In genomic region chr11:1920909-1921575, GRCh38 we compare ENCODE assay signal across 1 cellular context.
TF ChIP-seq lines count a peak whose summit lies in the region.

No MANE protein-coding gene starts in this region.

TF ChIP-seq in HEK293, 187 proteins besides CTCF, POLR2A, EP300 and RAD21 (continued from another document):
- TF ChIP-seq, protein P1, sequence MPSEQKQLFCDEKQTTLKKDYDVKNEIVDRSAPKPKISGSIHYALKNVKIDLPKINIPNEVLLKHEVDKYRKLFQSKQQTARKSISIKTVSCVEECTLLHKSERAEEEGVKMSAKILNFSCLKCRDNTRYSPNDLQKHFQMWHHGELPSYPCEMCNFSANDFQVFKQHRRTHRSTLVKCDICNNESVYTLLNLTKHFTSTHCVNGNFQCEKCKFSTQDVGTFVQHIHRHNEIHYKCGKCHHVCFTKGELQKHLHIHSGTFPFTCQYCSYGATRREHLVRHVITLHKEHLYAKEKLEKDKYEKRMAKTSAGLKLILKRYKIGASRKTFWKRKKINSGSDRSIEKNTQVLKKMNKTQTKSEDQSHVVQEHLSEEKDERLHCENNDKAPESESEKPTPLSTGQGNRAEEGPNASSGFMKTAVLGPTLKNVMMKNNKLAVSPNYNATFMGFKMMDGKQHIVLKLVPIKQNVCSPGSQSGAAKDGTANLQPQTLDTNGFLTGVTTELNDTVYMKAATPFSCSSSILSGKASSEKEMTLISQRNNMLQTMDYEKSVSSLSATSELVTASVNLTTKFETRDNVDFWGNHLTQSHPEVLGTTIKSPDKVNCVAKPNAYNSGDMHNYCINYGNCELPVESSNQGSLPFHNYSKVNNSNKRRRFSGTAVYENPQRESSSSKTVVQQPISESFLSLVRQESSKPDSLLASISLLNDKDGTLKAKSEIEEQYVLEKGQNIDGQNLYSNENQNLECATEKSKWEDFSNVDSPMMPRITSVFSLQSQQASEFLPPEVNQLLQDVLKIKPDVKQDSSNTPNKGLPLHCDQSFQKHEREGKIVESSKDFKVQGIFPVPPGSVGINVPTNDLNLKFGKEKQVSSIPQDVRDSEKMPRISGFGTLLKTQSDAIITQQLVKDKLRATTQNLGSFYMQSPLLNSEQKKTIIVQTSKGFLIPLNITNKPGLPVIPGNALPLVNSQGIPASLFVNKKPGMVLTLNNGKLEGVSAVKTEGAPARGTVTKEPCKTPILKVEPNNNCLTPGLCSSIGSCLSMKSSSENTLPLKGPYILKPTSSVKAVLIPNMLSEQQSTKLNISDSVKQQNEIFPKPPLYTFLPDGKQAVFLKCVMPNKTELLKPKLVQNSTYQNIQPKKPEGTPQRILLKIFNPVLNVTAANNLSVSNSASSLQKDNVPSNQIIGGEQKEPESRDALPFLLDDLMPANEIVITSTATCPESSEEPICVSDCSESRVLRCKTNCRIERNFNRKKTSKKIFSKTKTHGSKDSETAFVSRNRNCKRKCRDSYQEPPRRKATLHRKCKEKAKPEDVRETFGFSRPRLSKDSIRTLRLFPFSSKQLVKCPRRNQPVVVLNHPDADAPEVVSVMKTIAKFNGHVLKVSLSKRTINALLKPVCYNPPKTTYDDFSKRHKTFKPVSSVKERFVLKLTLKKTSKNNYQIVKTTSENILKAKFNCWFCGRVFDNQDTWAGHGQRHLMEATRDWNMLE (tag by site-specific recombination; conservative IDR thresholded peaks at IDR 0.05; ENCODE audit: low read depth): no peak
